Comparison of ENCODE assay signal across 1 cellular context in the genomic region with DNA sequence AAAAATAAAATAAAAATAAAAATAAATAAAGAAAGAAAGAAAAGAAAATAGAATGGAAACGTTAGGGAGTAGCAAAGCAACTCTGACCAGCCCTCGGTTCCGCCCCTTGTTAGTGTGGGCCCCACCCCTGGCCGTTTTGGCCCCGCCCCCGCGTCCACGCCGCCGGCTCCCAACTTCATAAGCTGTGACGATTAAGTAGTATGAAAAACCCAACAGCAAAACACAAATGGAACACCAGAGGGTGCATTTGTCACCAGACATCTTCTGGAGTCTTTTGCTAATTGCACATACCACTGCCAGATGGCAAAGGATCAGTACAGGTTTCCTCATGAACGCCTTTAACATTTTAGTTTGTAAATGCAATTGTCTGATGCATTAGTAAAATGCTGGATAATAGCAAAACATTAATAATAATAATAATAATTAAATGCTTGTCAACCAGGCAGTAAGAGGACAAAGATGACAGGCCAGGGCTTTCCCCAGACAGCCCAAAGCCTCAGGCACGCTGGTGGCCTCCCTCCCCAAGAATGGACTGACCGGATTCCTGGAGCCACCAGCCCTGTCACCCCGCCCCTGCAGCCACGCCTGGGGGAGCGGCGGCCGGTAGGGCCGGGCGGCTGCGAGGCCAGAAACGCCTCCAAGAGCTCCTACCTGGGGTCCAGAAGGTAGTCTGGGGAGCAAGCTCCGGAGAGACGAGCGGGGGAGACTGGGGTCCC.
TF ChIP-seq lines count a peak whose summit lies in the region.

No MANE protein-coding gene starts in this region.

TF ChIP-seq in H1, 55 proteins besides CTCF, POLR2A, EP300 and RAD21:
- TF ChIP-seq HDAC6 (IDR thresholded peaks at IDR 0.05; ENCODE audit: low read depth, low read length) = no peak
- TF ChIP-seq ATF2 (IDR thresholded peaks at IDR 0.05; ENCODE audit: low read length) = no peak
- no peak for TF ChIP-seq POU5F1 (IDR thresholded peaks at IDR 0.05; ENCODE audit: low read depth, low read length)
